In genomic region chr11:130022799-130023198, GRCh38 we compare ENCODE assay signal across 15 cellular contexts. TPM values are rescaled to one million over a fixed set of nuclear protein-coding genes. Genes with fewer than 3 reads are reported as not detected.
DNase-seq lines count a peak whose midpoint lies in the region; ATAC-seq and TF ChIP-seq lines count a peak whose summit lies in the region.
"Had no signal": no experiment of that assay in that cellular context is flagged by ENCODE, and none has a peak within 500 bp of the region (broad histone marks: within the 10 kb centered on the region; RNA-seq: fewer than 3 reads in every experiment).

No MANE protein-coding gene starts in this region.

- H4K20me1 ChIP-seq in mammary epithelial cell (ENCODE audit: insufficient read depth, low read length): no peaks in the 10 kb centered on the region

- CTCF ChIA-PET in mammary epithelial cell (lab: Charles Lee; ENCODE audit: low non-redundant PET) (no interaction called here), MCF 10A (lab: Yijun Ruan, JAX) (interaction anchor here (0.5 kb wide), 1 partner anchor 237 kb away, joined by 3 read pairs; no protein-coding TSS in a partner anchor)

- ATAC-seq in HG02885 (IDR thresholded peaks at IDR 0.05; ENCODE audit: poor library complexity, unreplicated experiment) (peak; percentile 21), RWPE2 (ENCODE audit: low read depth) (peak; percentile 30; the same call in 1 of the 3 replicates)
- ATAC-seq: gastrocnemius medialis had no signal

- H3K9ac ChIP-seq in mammary epithelial cell (ENCODE audit: insufficient read depth, low read length): no peak overlapping the region

- no peaks in the 10 kb centered on the region for H3K9me3 Mint-ChIP-seq in MCF 10A (ENCODE audit: unreplicated experiment)

- no peak overlapping the region for H2AFZ ChIP-seq in mammary epithelial cell (ENCODE audit: low read depth, low read length)

- no peaks in the 10 kb centered on the region for H3K36me3 Mint-ChIP-seq in MCF 10A (ENCODE audit: insufficient read depth, unreplicated experiment)

- no peaks in the 10 kb centered on the region for H3K79me2 ChIP-seq in mammary epithelial cell (ENCODE audit: insufficient read depth, low read length)

- H3K4me1 Mint-ChIP-seq in MCF 10A (ENCODE audit: insufficient read depth, unreplicated experiment): peaks cover 12% of the 10 kb centered on the region

- no peaks in the 10 kb centered on the region for H3K9me3 ChIP-seq in mammary epithelial cell (replicated peaks; ENCODE audit: insufficient read depth, low read length)
- no peaks in the 10 kb centered on the region for H3K9me3 ChIP-seq in RWPE2 (ENCODE audit: severe bottlenecking)
- no peaks in the 10 kb centered on the region for H3K9me3 ChIP-seq in thyroid gland
- H3K9me3 ChIP-seq in effector memory CD4-positive, alpha-beta T cell (ENCODE audit: control insufficient read depth, low read length): no peaks in the 10 kb centered on the region
- H3K9me3 ChIP-seq: gastrocnemius medialis, left ventricle myocardium inferior, upper lobe of right lung had no signal

- intact Hi-C loops in mammary epithelial cell (cut with micrococcal nuclease): loop anchor here (2.0 to 5.0 kb wide), 2 partner anchors 20 to 45 kb away; partner anchors contain the start of genes APLP2 and PRDM10
- intact Hi-C loops in MCF 10A (cut with micrococcal nuclease): no loop called here
- intact Hi-C loops in thyroid gland (cut with DNase I): no loop called here

- no peak overlapping the region for H3K4me3 Mint-ChIP-seq in MCF 10A (ENCODE audit: unreplicated experiment)

- no peaks in the 10 kb centered on the region for H3K36me3 ChIP-seq in mammary epithelial cell (ENCODE audit: insufficient read depth, low read length)
- no peaks in the 10 kb centered on the region for H3K36me3 ChIP-seq in RWPE2 (ENCODE audit: low read depth)
- H3K36me3 ChIP-seq in thyroid gland: no peaks in the 10 kb centered on the region
- H3K36me3 ChIP-seq in effector memory CD4-positive, alpha-beta T cell (ENCODE audit: control insufficient read depth, insufficient read depth, low read length): no peaks in the 10 kb centered on the region
- H3K36me3 ChIP-seq: gastrocnemius medialis, left ventricle myocardium inferior, upper lobe of right lung had no signal

- H3K27me3 Mint-ChIP-seq in MCF 10A (ENCODE audit: insufficient read depth, unreplicated experiment): no peaks in the 10 kb centered on the region
- H3K27me3 Mint-ChIP-seq: progenitor cell of endocrine pancreas had no signal

- peak overlapping the region; percentile 59 for H3K4me2 ChIP-seq in mammary epithelial cell (ENCODE audit: insufficient read depth, low read depth, low read length)

- TF ChIP-seq POLR2A in thyroid gland (IDR thresholded peaks at IDR 0.05): no peak

- BruUV-seq in mammary epithelial cell (replicated peaks; lab: Mats Ljungman, UMichigan) (no TSS peak), MCF 10A (replicated peaks; lab: Mats Ljungman, UMichigan) (no TSS peak)

- no peak for TF ChIP-seq CTCF in mammary epithelial cell (conservative IDR thresholded peaks at IDR 0.05 in 1 of 2, IDR thresholded peaks at IDR 0.05 in 1 of 2; ENCODE audit: extremely low read depth in 1 of 2, insufficient read depth in 1 of 2, low read depth in 1 of 2, low read length in 2 of 2)
- TF ChIP-seq CTCF in MCF 10A (IDR thresholded peaks at IDR 0.05; ENCODE audit: unreplicated experiment): no peak
- TF ChIP-seq CTCF in RWPE2 (IDR thresholded peaks at IDR 0.05; ENCODE audit: poor library complexity, severe bottlenecking): no peak
- TF ChIP-seq CTCF in thyroid gland (IDR thresholded peaks at IDR 0.05): no peak

- 88% methylated on average over 2 of the region's 2 CpGs for WGBS in mammary epithelial cell (ENCODE audit: low coverage, missing lambda C conversion rate)
- WGBS in thyroid gland, 2 donors: 94 to 96% methylated on average over 2 of the region's 2 CpGs

- no peaks in the 10 kb centered on the region for H3K27me3 ChIP-seq in mammary epithelial cell (ENCODE audit: insufficient read depth, low read length)
- no peaks in the 10 kb centered on the region for H3K27me3 ChIP-seq in RWPE2 (ENCODE audit: insufficient read depth, poor library complexity, severe bottlenecking)
- H3K27me3 ChIP-seq in thyroid gland: no peaks in the 10 kb centered on the region
- H3K27me3 ChIP-seq in effector memory CD4-positive, alpha-beta T cell (replicated peaks; ENCODE audit: control insufficient read depth, insufficient read depth, low read length, poor library complexity, severe bottlenecking): no peaks in the 10 kb centered on the region
- H3K27me3 ChIP-seq: gastrocnemius medialis, upper lobe of right lung had no signal

- H3K27ac Mint-ChIP-seq in MCF 10A (ENCODE audit: low read depth, unreplicated experiment): no peak overlapping the region
- H3K27ac Mint-ChIP-seq: progenitor cell of endocrine pancreas had no signal

- DNase-seq in mammary epithelial cell (no peak), MCF 10A (ENCODE audit: unreplicated experiment) (no peak), RWPE2 (ENCODE audit: low spot score) (no peak), thyroid gland (peak; percentile 36 to 51), RPMI8226 (no peak)
- no peak for DNase-seq in NK-92 treated with Interleukin-12 subunit alpha and Interleukin-12 subunit beta, amount 100 ng/mL, for 24 hours (lab: John Stamatoyannopoulos, UW)
- no peak for DNase-seq in effector memory CD4-positive, alpha-beta T cell
- DNase-seq: activated CD4-positive, CD25-positive, alpha-beta regulatory T cell treated with anti-CD3 and anti-CD28 coated beads, Interleukin-2, amount 50 U/mL, for 72 hours; DMS53; gastrocnemius medialis; left ventricle myocardium inferior; SHP77 treated with DMSO at 0.1 percent for 48 hours; upper lobe of right lung had no signal

- dilution Hi-C loops in mammary epithelial cell (cut with HindIII; ENCODE audit: low sequenced_read_pairs): no loop called here

- POLR2A ChIA-PET in MCF 10A (lab: Yijun Ruan, JAX): interaction anchor here (0.8 kb wide), 1 partner anchor 9 kb away, joined by 4 read pairs; no protein-coding TSS in a partner anchor

- H3K27ac ChIP-seq in mammary epithelial cell (ENCODE audit: insufficient read depth, low read depth, low read length) (no peak overlapping the region), RWPE2 (ENCODE audit: poor library complexity, severe bottlenecking) (peak overlapping the region; percentile 82), thyroid gland (peak overlapping the region in 2 of 3 donors; percentile 7 to 39)
- H3K27ac ChIP-seq in effector memory CD4-positive, alpha-beta T cell (ENCODE audit: insufficient read depth, low read length, poor library complexity, severe bottlenecking): no peak overlapping the region
- H3K27ac ChIP-seq: gastrocnemius medialis, left ventricle myocardium inferior, upper lobe of right lung had no signal

- H3K4me1 ChIP-seq in mammary epithelial cell (ENCODE audit: insufficient read depth, low read length) (peaks cover 18% of the 10 kb centered on the region), RWPE2 (ENCODE audit: insufficient read depth, poor library complexity, severe bottlenecking) (peaks cover 16% of the 10 kb centered on the region), thyroid gland (peaks cover 4 to 15% of the 10 kb centered on the region in 2 donors)
- H3K4me1 ChIP-seq in effector memory CD4-positive, alpha-beta T cell (ENCODE audit: control insufficient read depth, insufficient read depth, low read length, poor library complexity, severe bottlenecking): no peaks in the 10 kb centered on the region
- H3K4me1 ChIP-seq: gastrocnemius medialis, left ventricle myocardium inferior, upper lobe of right lung had no signal

- H3K4me3 ChIP-seq in mammary epithelial cell (replicated peaks in 1 of 3; ENCODE audit: insufficient read depth in 1 of 3, low read depth in 2 of 3, low read length in 3 of 3) (no peak overlapping the region), RWPE2 (ENCODE audit: severe bottlenecking) (no peak overlapping the region), thyroid gland (replicated peaks in 1 of 3) (no peak overlapping the region)
- H3K4me3 ChIP-seq in effector memory CD4-positive, alpha-beta T cell (ENCODE audit: insufficient read depth, low read depth, low read length, poor library complexity, severe bottlenecking): no peak overlapping the region
- H3K4me3 ChIP-seq: gastrocnemius medialis, left ventricle myocardium inferior, upper lobe of right lung had no signal

- in situ Hi-C loops in mammary epithelial cell (cut with MboI; ENCODE audit: low sequenced_read_pairs in 2 of 2): no loop called here

RNA-seq across cellular contexts. Expression of gene PRDM10, which starts 20.2 kb away (rescaled TPM):
- total RNA-seq in mammary epithelial cell: 1 to 10 TPM; 6.5 to 6.6 TPM
- polyA plus RNA-seq in mammary epithelial cell: 6.3 TPM
- 80.9 TPM for polyA minus RNA-seq in mammary epithelial cell
- 5.1 and 5.6 TPM in 2 replicates for total RNA-seq in MCF 10A (2022)
- 10 to 100 TPM in 2 of 4 donors, 1 to 10 TPM in 2; 7.8 to 18.6 (median 9.7) TPM for total RNA-seq in thyroid gland

RNA-seq across cellular contexts. Expression of gene APLP2, which starts 46.9 kb away (rescaled TPM):
- total RNA-seq in mammary epithelial cell (100 to 1,000 TPM; 348 to 450 TPM), MCF 10A (2022) (317 and 368 TPM in 2 replicates), thyroid gland (1,000 to 10,000 TPM in 1 of 4 donors, 100 to 1,000 TPM in 3; 782 to 1,078 (median 902) TPM)
- 319 TPM for polyA plus RNA-seq in mammary epithelial cell
- 177 TPM for polyA minus RNA-seq in mammary epithelial cell

Comparison
In these comparisons a context has a peak if more than half of its experiments do, and no peak if none do; other contexts are left out.
1. DNase-seq: peak in thyroid gland (2 of 2); none in mammary epithelial cell (single experiment), MCF 10A (single experiment), RWPE2 (single experiment), NK-92 treated with Interleukin-12 subunit alpha and Interleukin-12 subunit beta, amount 100 ng/mL, for 24 hours (single experiment), effector memory CD4-positive, alpha-beta T cell (0 of 3) and RPMI8226 (single experiment).
2. H3K27ac ChIP-seq: peak in RWPE2 (single experiment) and thyroid gland (2 of 3); none in mammary epithelial cell (single experiment) and effector memory CD4-positive, alpha-beta T cell (single experiment).